In the genomic region with DNA sequence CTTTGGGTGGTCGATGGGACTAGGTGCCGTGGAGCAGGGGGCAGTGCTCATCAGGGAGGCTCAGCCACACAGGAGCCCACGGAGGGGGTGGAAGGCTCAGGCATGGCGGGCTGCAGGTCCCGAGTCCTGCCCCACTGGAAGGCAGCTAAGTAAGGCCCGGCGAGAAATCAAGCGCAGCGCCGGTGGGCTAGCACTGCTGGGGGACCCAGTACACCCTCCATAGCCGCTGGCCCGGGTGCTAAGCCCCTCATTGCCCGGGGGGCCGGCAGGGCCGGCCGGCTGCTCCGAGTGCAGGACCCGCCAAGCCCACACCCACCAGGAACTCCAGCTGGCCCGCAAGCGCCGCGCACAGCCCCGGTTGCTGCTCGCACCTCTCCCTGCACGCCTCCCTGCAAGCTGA, we compare ENCODE assay signal across 6 cellular contexts. TPM values are rescaled to one million over a fixed set of nuclear protein-coding genes. Genes with fewer than 3 reads are reported as not detected.
"Had no signal": no experiment of that assay in that cellular context is flagged by ENCODE, and none has a peak within 500 bp of the region (broad histone marks: within the 10 kb centered on the region; RNA-seq: fewer than 3 reads in every experiment).

No MANE protein-coding gene starts in this region.

- H3K27ac ChIP-seq: HL-60 had no signal

- H3K27ac Mint-ChIP-seq: IgD-negative memory B cell had no signal

- FAIRE-seq: HepG2, HTR-8/SVneo had no signal

- H3K4me1 Mint-ChIP-seq: IgD-negative memory B cell had no signal

- ATAC-seq: HepG2 had no signal

- H3K27me3 Mint-ChIP-seq: IgD-negative memory B cell had no signal

- H3K9me3 Mint-ChIP-seq: IgD-negative memory B cell had no signal

- DNase-seq: IMR-90, KBM-7 had no signal

RNA-seq across cellular contexts. Expression of gene MAP1A, which starts 43.5 kb away (rescaled TPM):
- polyA plus RNA-seq: IgD-negative memory B cell had no signal
